ENCODE assay signal across 27 cellular contexts in the genomic region with DNA sequence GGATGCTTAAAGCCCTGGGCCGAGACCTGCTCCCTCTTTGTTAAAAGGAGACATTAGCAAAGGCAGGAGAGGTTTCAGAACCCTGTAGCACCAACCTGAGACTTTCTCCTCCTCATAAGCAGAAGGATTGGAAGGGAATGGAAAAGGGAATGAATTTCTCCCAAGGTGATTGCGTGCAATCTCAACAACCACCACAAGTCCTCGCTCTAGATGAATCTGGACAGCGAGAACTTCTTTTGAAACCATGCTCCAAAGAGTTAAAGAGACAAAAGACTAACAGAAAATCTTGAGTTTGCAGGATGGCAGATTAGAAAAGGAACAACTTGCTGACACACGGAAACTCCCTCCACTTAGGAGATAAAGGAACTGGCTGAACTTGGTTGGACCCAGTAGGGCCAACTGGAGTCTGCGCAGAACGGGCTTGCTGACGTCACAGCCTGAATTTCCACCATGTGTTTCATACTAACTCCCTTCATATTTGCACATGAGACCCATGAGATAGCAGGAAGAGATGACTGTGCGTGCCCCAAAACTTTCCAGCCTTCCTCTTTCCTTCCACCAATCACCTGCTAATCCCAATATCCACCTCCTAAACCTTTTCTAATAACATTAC.
DNase-seq lines count a peak whose midpoint lies in the region; ATAC-seq, FAIRE-seq and TF ChIP-seq lines count a peak whose summit lies in the region.
"Had no signal": no experiment of that assay in that cellular context is flagged by ENCODE, and none has a peak within 500 bp of the region (broad histone marks: within the 10 kb centered on the region; RNA-seq: fewer than 3 reads in every experiment).

No MANE protein-coding gene starts in this region.

- H2BK20ac ChIP-seq in H1 (ENCODE audit: low read length), result no peak overlapping the region

- no peaks in the 10 kb centered on the region for H3K79me1 ChIP-seq in H1 (ENCODE audit: low read depth, low read length)

- TF ChIP-seq CTCF in SK-N-SH (IDR thresholded peaks at IDR 0.05), result peak; percentile 9; the same call in 1 of the 2 replicates
- TF ChIP-seq CTCF in H1 (IDR thresholded peaks at IDR 0.05; ENCODE audit: control extremely low read depth in 1 of 3, insufficient read depth in 1 of 3, low read depth in 1 of 3, low read length in 3 of 3), result peak in 2 of 3 experiments; percentile 6 to 29; a peak in 2 of 4 replicates
- no peak for TF ChIP-seq CTCF in uterus (IDR thresholded peaks at IDR 0.05)

- H2AFZ ChIP-seq in SK-N-SH (ENCODE audit: low read depth) (no peak overlapping the region), H1 (ENCODE audit: low read length) (0 out of 2 replicates have a peak overlapping the region, but pooled peaks have one; percentile 3)

- ATAC-seq in SK-N-SH treated with all-trans-retinoic acid at 6 μM for 48 hours (no peak), HG03571 (IDR thresholded peaks at IDR 0.05; ENCODE audit: unreplicated experiment) (no peak), HG02884 (IDR thresholded peaks at IDR 0.05; ENCODE audit: unreplicated experiment) (no peak)
- ATAC-seq: activated CD8-positive, alpha-beta T cell treated with anti-CD3 and anti-CD28 coated beads, Interleukin-2, amount 10 ng/mL, durations not matched to agents 7 days and 5 days; CD8-positive, alpha-beta T cell; gastrocnemius medialis; lower lobe of right lung; naive thymus-derived CD8-positive, alpha-beta T cell; stimulated activated memory B cell treated with anti-CD40 and anti-IgM and Interleukin-4, amounts not matched to agents 10 μg/mL and 1 μg/mL and 100 μg/mL, for 72 hours had no signal

- no peak overlapping the region for H2BK120ac ChIP-seq in H1 (replicated peaks; ENCODE audit: low read depth, low read length)

- H4K8ac ChIP-seq in H1 (ENCODE audit: extremely low read depth, insufficient read depth, low read length), result no peak overlapping the region

- H2BK15ac ChIP-seq in H1 (ENCODE audit: low read length), result no peak overlapping the region

- no peaks in the 10 kb centered on the region for H3K79me2 ChIP-seq in SK-N-SH (ENCODE audit: insufficient read depth)
- H3K79me2 ChIP-seq in H1 (ENCODE audit: control insufficient read depth in 1 of 2, insufficient read depth in 2 of 2, low read length in 2 of 2), result no peaks in the 10 kb centered on the region

- TF ChIP-seq RAD21 in SK-N-SH (IDR thresholded peaks at IDR 0.05; ENCODE audit: low read length) (no peak), H1 (IDR thresholded peaks at IDR 0.05 in 1 of 2, conservative IDR thresholded peaks at IDR 0.05 in 1 of 2; ENCODE audit: low read depth in 2 of 2, low read length in 2 of 2) (peak; percentile 14 to 30; a peak in 1 of 4 replicates)

- no peak overlapping the region for H3K4me2 ChIP-seq in SK-N-SH
- H3K4me2 ChIP-seq in H1 (ENCODE audit: insufficient read depth in 1 of 2, low read depth in 2 of 2, low read length in 2 of 2), result no peak overlapping the region

- TF ChIP-seq POLR2A in H1 (IDR thresholded peaks at IDR 0.05; ENCODE audit: control extremely low read depth in 1 of 2, low read depth in 2 of 2, low read length in 2 of 2), result no peak
- no peak for TF ChIP-seq POLR2A in uterus (IDR thresholded peaks at IDR 0.05)

- no peak overlapping the region for H2BK12ac ChIP-seq in H1 (ENCODE audit: low read depth, low read length)

- TF ChIP-seq EP300 in SK-N-SH (IDR thresholded peaks at IDR 0.05; ENCODE audit: borderline replicate concordance in 1 of 2, low read depth in 1 of 2, low read length in 1 of 2) (no peak), H1 (IDR thresholded peaks at IDR 0.05; ENCODE audit: borderline replicate concordance in 1 of 2, low read depth in 2 of 2, low read length in 2 of 2) (no peak)

- no peak overlapping the region for H3K18ac ChIP-seq in H1 (ENCODE audit: extremely low read depth, low read length)

- FAIRE-seq in H1 (lab: Jason Lieb, UNC), result peak; percentile 57
- FAIRE-seq: RCC 7860 had no signal

- no peak overlapping the region for H4K91ac ChIP-seq in H1 (replicated peaks; ENCODE audit: insufficient read length, low read length)

- H4K5ac ChIP-seq in H1 (ENCODE audit: insufficient read length, low read depth, low read length), result no peak overlapping the region

- H2AK5ac ChIP-seq in H1 (ENCODE audit: low read depth, low read length), result no peak overlapping the region

- H3K56ac ChIP-seq in H1 (replicated peaks; ENCODE audit: insufficient read length, low read depth, low read length), result peak overlapping the region; percentile 17

- H3K9me2 ChIP-seq in SK-N-SH, result no peaks in the 10 kb centered on the region

- H3K27me3 ChIP-seq in SK-N-SH (ENCODE audit: insufficient read depth) (no peaks in the 10 kb centered on the region), H1 (replicated peaks in 1 of 4; ENCODE audit: control insufficient read depth in 3 of 4, extremely low read depth in 1 of 4, insufficient read depth in 3 of 4, low read length in 3 of 4) (no peaks in the 10 kb centered on the region), uterus (no peaks in the 10 kb centered on the region)
- H3K27me3 ChIP-seq: brain microvascular endothelial cell, dorsolateral prefrontal cortex, gastrocnemius medialis had no signal

- H3F3A ChIP-seq in SK-N-SH (replicated peaks; ENCODE audit: insufficient read depth), result no peaks in the 10 kb centered on the region

- H3K9me3 ChIP-seq in SK-N-SH (no peaks in the 10 kb centered on the region), H1 (ENCODE audit: insufficient read depth in 2 of 2, low read depth in 1 of 2, low read length in 1 of 2) (no peaks in the 10 kb centered on the region), uterus (no peaks in the 10 kb centered on the region)
- H3K9me3 ChIP-seq: gastrocnemius medialis, lower lobe of right lung had no signal

- H3K23ac ChIP-seq in H1 (ENCODE audit: insufficient read length), result no peak overlapping the region

- POLR2A ChIA-PET in SK-N-SH (lab: Yijun Ruan, JAX), result no interaction called here
- POLR2A ChIA-PET in H1 (lab: Charles Lee; ENCODE audit: partially characterized antibody), result no interaction called here

- H3K14ac ChIP-seq in H1 (ENCODE audit: insufficient read length), result no peak overlapping the region

- intact Hi-C loops in uterus (cut with DNase I; ENCODE audit: low total_unique reads), result no loop called here

- H3K4me1 ChIP-seq in SK-N-SH (ENCODE audit: control insufficient read depth in 1 of 2, insufficient read depth in 2 of 2, low read depth in 1 of 2, low read length in 1 of 2), result no peaks in the 10 kb centered on the region
- peaks cover 0 to 3% (median 1%) of the 10 kb centered on the region in 4 experiments; a peak in 2 of 7 replicates for H3K4me1 ChIP-seq in H1 (replicated peaks in 1 of 4; ENCODE audit: control insufficient read depth in 3 of 4, insufficient read depth in 4 of 4, low read length in 3 of 4)
- no peaks in the 10 kb centered on the region for H3K4me1 ChIP-seq in uterus
- H3K4me1 ChIP-seq: gastrocnemius medialis, lower lobe of right lung had no signal

- CTCF ChIA-PET in SK-N-SH (lab: Yijun Ruan, JAX), result interaction anchor here (1.4 to 1.5 kb wide), 2 partner anchors 16 to 58 kb away, joined by 4 to 7 read pairs; no protein-coding TSS in a partner anchor
- CTCF ChIA-PET in H1 (lab: Charles Lee; ENCODE audit: partially characterized antibody), result interaction anchor here (0.6 to 4.1 kb wide), 6 partner anchors 7 to 127 kb away, joined by 3 to 18 read pairs (median 3); no protein-coding TSS in a partner anchor

- no peak for DNase-seq in SK-N-SH
- DNase-seq in HT1080 (ENCODE audit: low read depth), result peak; percentile 31
- no peak for DNase-seq in H1 (ENCODE audit: low read depth in 1 of 2, low spot score in 2 of 2)
- no peak for DNase-seq in uterus
- DNase-seq in NCI-H226, result no peak
- DNase-seq: activated CD4-positive, alpha-beta T cell treated with anti-CD3 and anti-CD28 coated beads for 4 hours; activated CD8-positive, alpha-beta T cell treated with anti-CD3 and anti-CD28 coated beads, Interleukin-2, amount 10 ng/mL, durations not matched to agents 7 days and 5 days; amygdala; brain microvascular endothelial cell; CD8-positive, alpha-beta T cell; DMS 273 treated with DMSO at 0.1 percent for 48 hours; dorsolateral prefrontal cortex; gastrocnemius medialis; hippocampal formation; lower lobe of right lung; naive thymus-derived CD8-positive, alpha-beta T cell; NCI-H1417 treated with DMSO at 0.1 percent for 48 hours; NCI-H2029 treated with DMSO at 0.1 percent for 48 hours; NCI-H524 treated with DMSO at 0.1 percent for 48 hours; SIG-M5; T-helper 9 cell; trophoblast cell had no signal

- H3K36me3 ChIP-seq in SK-N-SH (replicated peaks in 1 of 2; ENCODE audit: control insufficient read depth in 1 of 2, insufficient read depth in 2 of 2, low read length in 1 of 2), result no peaks in the 10 kb centered on the region
- H3K36me3 ChIP-seq in H1 (ENCODE audit: control insufficient read depth in 2 of 4, insufficient read depth in 4 of 4, low read length in 3 of 4), result no peaks in the 10 kb centered on the region
- H3K36me3 ChIP-seq in uterus, result no peaks in the 10 kb centered on the region
- H3K36me3 ChIP-seq: brain microvascular endothelial cell, gastrocnemius medialis, lower lobe of right lung had no signal

- H2BK5ac ChIP-seq in H1 (ENCODE audit: low read depth, low read length), result no peak overlapping the region

- H3K4me3 ChIP-seq in SK-N-SH (ENCODE audit: low read depth in 2 of 2, low read length in 1 of 2), result no peak overlapping the region
- no peak overlapping the region for H3K4me3 ChIP-seq in H1 (ENCODE audit: extremely low read depth in 1 of 4, insufficient read depth in 2 of 4, low read depth in 3 of 4, low read length in 4 of 4)
- no peak overlapping the region for H3K4me3 ChIP-seq in uterus
- H3K4me3 ChIP-seq: dorsolateral prefrontal cortex, gastrocnemius medialis, lower lobe of right lung had no signal

- no peaks in the 10 kb centered on the region for H3K23me2 ChIP-seq in H1 (ENCODE audit: low read depth, low read length)

- H3K9ac ChIP-seq in SK-N-SH, result no peak overlapping the region
- H3K9ac ChIP-seq in H1 (replicated peaks in 1 of 4; ENCODE audit: extremely low read depth in 1 of 4, low read depth in 3 of 4, low read length in 3 of 4), result no peak overlapping the region

- H3K4ac ChIP-seq in H1 (replicated peaks; ENCODE audit: insufficient read length, low read depth, low read length), result no peak overlapping the region

- WGBS in SK-N-SH (ENCODE audit: low lambda C conversion rate), result 48% methylated on average over 9 of the region's 9 CpGs
- WGBS in H1 (ENCODE audit: extremely low coverage in 1 of 2, insufficient coverage in 1 of 2, insufficient read length in 1 of 2, insufficient replicate concordance in 2 of 2, low coverage in 1 of 2, low lambda C conversion rate in 2 of 2, missing lambda C conversion rate in 1 of 2), 2 experiments, result 83% methylated on average over 9 of the region's 9 CpGs; no CpG with 5 or more reads in 1 of the 2 experiments

- no peaks in the 10 kb centered on the region for H4K20me1 ChIP-seq in SK-N-SH (ENCODE audit: insufficient read depth)
- H4K20me1 ChIP-seq in H1 (replicated peaks in 1 of 2; ENCODE audit: control insufficient read depth in 1 of 2, insufficient read depth in 2 of 2, low read length in 2 of 2), result no peaks in the 10 kb centered on the region

- H3K27ac ChIP-seq in SK-N-SH (ENCODE audit: low read depth in 2 of 2, low read length in 1 of 2) (no peak overlapping the region), H1 (ENCODE audit: low read depth, low read length) (no peak overlapping the region), uterus (no peak overlapping the region)
- H3K27ac ChIP-seq: brain microvascular endothelial cell, gastrocnemius medialis, lower lobe of right lung had no signal

TF ChIP-seq in H1, 55 proteins besides CTCF, POLR2A, EP300 and RAD21 (continues in another document):
- TF ChIP-seq HDAC2 (IDR thresholded peaks at IDR 0.05; ENCODE audit: borderline replicate concordance in 1 of 2, low read depth in 2 of 2, low read length in 2 of 2), result no peak

Comparison
In these comparisons a context has a peak if more than half of its experiments do, and no peak if none do; other contexts are left out.
1. CTCF ChIP-seq: peak in SK-N-SH (single experiment) and H1 (2 of 3); none in uterus (0 of 4).
2. Of the 17 proteins assayed by ChIP-seq in both H1 and SK-N-SH: peak only in H1: RAD21; only in SK-N-SH: none; in both: CTCF; in neither: 15.